Comparison of ENCODE assay signal across 8 cellular contexts in the genomic region with DNA sequence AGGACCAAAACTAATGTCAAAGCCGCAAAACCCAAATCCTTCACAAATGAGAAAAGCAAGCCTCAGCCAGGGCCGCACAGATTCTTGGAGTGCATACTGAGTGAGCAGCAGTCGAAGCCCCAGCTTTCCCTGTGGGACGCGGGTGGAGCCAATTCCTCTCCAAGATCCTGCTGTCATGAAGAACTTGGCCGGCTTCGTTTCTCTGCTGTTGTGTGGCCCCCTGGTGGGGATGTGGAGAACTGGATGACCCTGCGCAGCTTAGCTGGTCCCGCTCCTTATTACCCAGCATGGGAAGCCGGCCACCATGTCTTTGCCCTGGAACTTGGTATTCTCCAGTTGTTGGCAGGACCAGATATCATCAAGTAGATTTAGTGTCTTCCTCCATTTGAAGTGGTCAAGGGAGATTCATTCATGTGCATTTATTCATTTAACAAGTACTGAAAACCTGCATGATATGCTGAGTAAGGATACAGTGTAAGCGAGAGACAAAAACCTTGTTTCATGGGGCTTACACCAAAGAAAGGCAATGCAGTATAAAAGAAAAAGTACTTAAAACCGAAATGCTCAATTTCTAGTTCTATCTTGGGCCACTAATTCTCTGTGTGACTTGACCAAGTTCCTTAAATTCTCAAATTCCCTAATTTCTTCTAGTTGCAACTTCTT. TPM values are rescaled to one million over a fixed set of nuclear protein-coding genes. Genes with fewer than 3 reads are reported as not detected.
A peak's percentile ranks its signal among the peaks of the same experiment; 100 is the strongest.
DNase-seq lines count a peak whose midpoint lies in the region; ATAC-seq and TF ChIP-seq lines count a peak whose summit lies in the region.

No MANE protein-coding gene starts in this region.

- TF ChIP-seq CTCF in AG04450 (IDR thresholded peaks at IDR 0.05; ENCODE audit: low read depth, low read length): peak; percentile 94
- TF ChIP-seq CTCF in endodermal cell (conservative IDR thresholded peaks at IDR 0.05): peak; percentile 93
- peak; percentile 95 for TF ChIP-seq CTCF in mesothelial cell of epicardium (IDR thresholded peaks at IDR 0.05; ENCODE audit: unreplicated experiment)

- no peaks in the 10 kb centered on the region for H3K36me3 ChIP-seq in endodermal cell (ENCODE audit: control insufficient read depth, insufficient read depth, low read length)

- H3K9ac ChIP-seq in endodermal cell (ENCODE audit: extremely low read depth, low read length, poor library complexity, severe bottlenecking): no peak overlapping the region

- H3K36me3 Mint-ChIP-seq in endodermal cell (ENCODE audit: low read depth): no peaks in the 10 kb centered on the region
- H3K36me3 Mint-ChIP-seq in mesothelial cell of epicardium: no peaks in the 10 kb centered on the region

- H3K27me3 ChIP-seq in AG04450 (ENCODE audit: control insufficient read depth, insufficient read depth, low read length) (no peaks in the 10 kb centered on the region), endodermal cell (ENCODE audit: control insufficient read depth, insufficient read depth, low read length, poor library complexity, severe bottlenecking) (no peaks in the 10 kb centered on the region)

- H3K4me3 Mint-ChIP-seq in endodermal cell (no peak overlapping the region), mesothelial cell of epicardium (no peak overlapping the region)

- no peak overlapping the region for H3K4me3 ChIP-seq in AG04450 (ENCODE audit: low read depth, low read length)
- H3K4me3 ChIP-seq in endodermal cell (ENCODE audit: low read length): no peak overlapping the region

- DNase-seq in AG04450 (ENCODE audit: low read depth, low spot score) (peak; percentile 80), NCI-H82 (lab: John Stamatoyannopoulos, UW) (peak; percentile 74), endodermal cell (peak; percentile 97), mesothelial cell of epicardium (ENCODE audit: low spot score in 2 of 2, unreplicated experiment in 2 of 2) (peak; percentile 73 to 91)
- DNase-seq in activated CD8-positive, alpha-beta memory T cell treated with anti-CD3 and anti-CD28 coated beads for 24 hours: peak; percentile 92
- peak; percentile 67 to 72 for DNase-seq in stimulated activated CD8-positive, alpha-beta memory T cell treated with anti-CD3 and anti-CD28 coated beads, Interleukin-2, amount 100 ng/mL, for 48 hours (ENCODE audit: low read depth in 2 of 2)

- H3K27me3 Mint-ChIP-seq in endodermal cell (ENCODE audit: insufficient read depth) (no peaks in the 10 kb centered on the region), mesothelial cell of epicardium (ENCODE audit: low read depth) (peaks cover 3% of the 10 kb centered on the region)

- 39 to 47% methylated on average over 9 to 12 of the region's 12 CpGs for WGBS in endodermal cell (ENCODE audit: insufficient coverage in 1 of 2, insufficient read length in 1 of 2), 2 experiments

- ATAC-seq in GM18868 (IDR thresholded peaks at IDR 0.05; ENCODE audit: unreplicated experiment) (peak; percentile 66), HG03521 (IDR thresholded peaks at IDR 0.05; ENCODE audit: unreplicated experiment) (peak; percentile 93)

- peaks cover 31% of the 10 kb centered on the region for H3K4me1 Mint-ChIP-seq in endodermal cell
- peaks cover 39% of the 10 kb centered on the region for H3K4me1 Mint-ChIP-seq in mesothelial cell of epicardium

- H3K27ac Mint-ChIP-seq in endodermal cell: no peak overlapping the region
- H3K27ac Mint-ChIP-seq in mesothelial cell of epicardium: no peak overlapping the region

- CTCF ChIA-PET in AG04450 (lab: Charles Lee): interaction anchor here (0.6 to 6.4 kb wide), 40 partner anchors 9 to 245 kb away, joined by 3 to 106 read pairs (median 6); a partner anchor contains a TSS

- H3K9me3 ChIP-seq in AG04450 (ENCODE audit: control insufficient read depth, insufficient read depth, low read length) (no peaks in the 10 kb centered on the region), endodermal cell (ENCODE audit: control insufficient read depth, low read length) (no peaks in the 10 kb centered on the region)

- no peaks in the 10 kb centered on the region for H3K9me3 Mint-ChIP-seq in endodermal cell
- H3K9me3 Mint-ChIP-seq in mesothelial cell of epicardium: no peaks in the 10 kb centered on the region

- no peak overlapping the region for H3K27ac ChIP-seq in AG04450 (ENCODE audit: low read depth, low read length)
- H3K27ac ChIP-seq in endodermal cell (ENCODE audit: low read depth, low read length): no peak overlapping the region

- POLR2A ChIA-PET in AG04450 (lab: Yijun Ruan, JAX): interaction anchor here (1.5 kb wide), 1 partner anchor 126 kb away, joined by 10 read pairs; a partner anchor contains a TSS

- peaks cover 11% of the 10 kb centered on the region for H3K4me1 ChIP-seq in endodermal cell (ENCODE audit: control insufficient read depth, insufficient read depth, low read length)

RNA-seq across cellular contexts. Expression of a gene that starts 56.8 kb away (rescaled TPM):
- polyA plus RNA-seq in AG04450 (2011; rRNA removed): not detected in 2 replicates
- polyA minus RNA-seq in AG04450 (2011; rRNA and poly(A)+ RNA removed): not detected in 2 replicates
- total RNA-seq in endodermal cell (not detected), mesothelial cell of epicardium (not detected in 3 replicates)
- polyA plus RNA-seq in endodermal cell (2013, experiment 1 of 2): not detected
- not detected for polyA plus RNA-seq in endodermal cell (2013, experiment 2 of 2)
